ENCODE assay signal across 16 cellular contexts in the genomic region with DNA sequence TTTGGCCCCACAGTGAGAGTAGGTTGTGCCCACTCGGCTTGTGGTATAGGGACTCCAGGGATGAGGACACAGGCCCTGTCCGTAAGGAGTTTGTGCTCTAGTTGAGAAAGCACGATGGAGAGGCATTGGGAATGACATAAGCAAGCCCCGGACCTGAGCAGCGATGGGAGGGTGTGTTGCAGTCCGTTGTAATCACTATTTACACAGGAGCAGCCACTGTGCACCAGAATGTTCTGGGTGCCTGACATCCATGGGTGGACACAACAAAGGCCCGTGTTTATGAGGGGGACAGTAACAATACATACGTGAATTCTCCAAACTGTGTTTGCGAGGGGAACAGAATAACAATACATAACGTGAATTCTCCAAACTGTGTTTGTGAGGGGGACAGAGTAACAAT.
DNase-seq lines count a peak whose midpoint lies in the region; ATAC-seq, FAIRE-seq and TF ChIP-seq lines count a peak whose summit lies in the region.
"Had no signal": no experiment of that assay in that cellular context is flagged by ENCODE, and none has a peak within 500 bp of the region (broad histone marks: within the 10 kb centered on the region; RNA-seq: fewer than 3 reads in every experiment).

No MANE protein-coding gene starts in this region.

- H3K36me3 Mint-ChIP-seq in neural crest cell (ENCODE audit: low read depth), result no peaks in the 10 kb centered on the region
- no peaks in the 10 kb centered on the region for H3K36me3 Mint-ChIP-seq in naive thymus-derived CD4-positive, alpha-beta T cell

- intact Hi-C loops in naive thymus-derived CD4-positive, alpha-beta T cell (cut with micrococcal nuclease), result no loop called here

- H3K27me3 ChIP-seq in AG04450 (ENCODE audit: control insufficient read depth, insufficient read depth, low read length) (no peaks in the 10 kb centered on the region), bronchial epithelial cell (ENCODE audit: control insufficient read depth, insufficient read depth, low read length) (peaks cover 3% of the 10 kb centered on the region)
- H3K27me3 ChIP-seq in naive thymus-derived CD4-positive, alpha-beta T cell (ENCODE audit: control insufficient read depth in 2 of 2, insufficient read depth in 2 of 2, low read length in 2 of 2), result no peaks in the 10 kb centered on the region
- H3K27me3 ChIP-seq: BE2C had no signal

- POLR2A ChIA-PET in AG04450 (lab: Yijun Ruan, JAX), result no interaction called here
- POLR2A ChIA-PET in naive thymus-derived CD4-positive, alpha-beta T cell (lab: Charles Lee), result no interaction called here

- ATAC-seq in naive thymus-derived CD4-positive, alpha-beta T cell, result no peak
- no peak for ATAC-seq in GM19455 (IDR thresholded peaks at IDR 0.05; ENCODE audit: unreplicated experiment)
- ATAC-seq in HG03571 (IDR thresholded peaks at IDR 0.05; ENCODE audit: unreplicated experiment), result no peak

- no peaks in the 10 kb centered on the region for H3K36me3 ChIP-seq in bronchial epithelial cell (ENCODE audit: control insufficient read depth, insufficient read depth, low read length)
- H3K36me3 ChIP-seq in naive thymus-derived CD4-positive, alpha-beta T cell (ENCODE audit: control insufficient read depth in 2 of 3, insufficient read depth in 3 of 3, low read length in 3 of 3), result no peaks in the 10 kb centered on the region
- H3K36me3 ChIP-seq: BE2C had no signal

- peak; percentile 18 for FAIRE-seq in bronchial epithelial cell (lab: Jason Lieb, UNC)
- FAIRE-seq: A204.1, H54 had no signal

- H3K4me3 ChIP-seq in AG04450 (ENCODE audit: low read depth, low read length), result no peak overlapping the region
- no peak overlapping the region for H3K4me3 ChIP-seq in bronchial epithelial cell (ENCODE audit: low read depth, low read length)
- H3K4me3 ChIP-seq in naive thymus-derived CD4-positive, alpha-beta T cell (ENCODE audit: low read length), result no peak overlapping the region
- H3K4me3 ChIP-seq: GM23248 had no signal

- no peak overlapping the region for H3K4me3 Mint-ChIP-seq in neural crest cell
- H3K4me3 Mint-ChIP-seq in naive thymus-derived CD4-positive, alpha-beta T cell, result no peak overlapping the region
- H3K4me3 Mint-ChIP-seq: CD4-positive, CD25-positive, alpha-beta regulatory T cell had no signal

- peak overlapping the region; percentile 28 for H3K27ac Mint-ChIP-seq in neural crest cell (ENCODE audit: unreplicated experiment)
- peak overlapping the region in 1 of 9 donors; percentile 9 for H3K27ac Mint-ChIP-seq in naive thymus-derived CD4-positive, alpha-beta T cell

- peaks cover 4% of the 10 kb centered on the region; the same call in 1 of the 2 replicates for H3K9me3 ChIP-seq in AG04450 (ENCODE audit: control insufficient read depth, insufficient read depth, low read length)
- H3K9me3 ChIP-seq in naive thymus-derived CD4-positive, alpha-beta T cell (ENCODE audit: control insufficient read depth in 2 of 3, low read length in 3 of 3), result no peaks in the 10 kb centered on the region
- H3K9me3 ChIP-seq: BE2C had no signal

- peaks cover 3% of the 10 kb centered on the region for H3K27me3 Mint-ChIP-seq in neural crest cell (ENCODE audit: low read depth)
- no peaks in the 10 kb centered on the region for H3K27me3 Mint-ChIP-seq in naive thymus-derived CD4-positive, alpha-beta T cell
- H3K27me3 Mint-ChIP-seq: CD4-positive, CD25-positive, alpha-beta regulatory T cell had no signal

- CTCF ChIA-PET in AG04450 (lab: Charles Lee), result interaction anchor here (0.6 kb wide), 1 partner anchor 34 kb away, joined by 3 read pairs; no protein-coding TSS in a partner anchor
- CTCF ChIA-PET in naive thymus-derived CD4-positive, alpha-beta T cell (lab: Charles Lee), result no interaction called here

- DNase-seq in AG04450 (ENCODE audit: low read depth, low spot score) (no peak), COLO668 (lab: John Stamatoyannopoulos, UW; ENCODE audit: unreplicated experiment) (peak; percentile 18), bronchial epithelial cell (ENCODE audit: low read depth) (no peak), neural crest cell (ENCODE audit: low read depth, low spot score) (no peak), C1 segment of cervical spinal cord (lab: John Stamatoyannopoulos, UW) (no peak)
- DNase-seq in naive thymus-derived CD4-positive, alpha-beta T cell, result no peak
- DNase-seq: BE2C; Calu3; CD4-positive, CD25-positive, alpha-beta regulatory T cell; DMS 273 treated with DMSO at 0.1 percent for 48 hours; GM23248; KBM-7 had no signal

- TF ChIP-seq CTCF in AG04450 (IDR thresholded peaks at IDR 0.05; ENCODE audit: low read depth, low read length), result no peak
- no peak for TF ChIP-seq CTCF in bronchial epithelial cell (IDR thresholded peaks at IDR 0.05; ENCODE audit: insufficient read depth, low read length, severe bottlenecking)
- no peak for TF ChIP-seq CTCF in neural crest cell (conservative IDR thresholded peaks at IDR 0.05)

- no peaks in the 10 kb centered on the region for H3K9me3 Mint-ChIP-seq in neural crest cell
- H3K9me3 Mint-ChIP-seq in naive thymus-derived CD4-positive, alpha-beta T cell, result no peaks in the 10 kb centered on the region
- H3K9me3 Mint-ChIP-seq: CD4-positive, CD25-positive, alpha-beta regulatory T cell had no signal

- H3K4me1 Mint-ChIP-seq in neural crest cell, result peaks cover 70% of the 10 kb centered on the region
- peaks cover 0 to 16% (median 7%) of the 10 kb centered on the region in 7 donors for H3K4me1 Mint-ChIP-seq in naive thymus-derived CD4-positive, alpha-beta T cell

- H3K27ac ChIP-seq in AG04450 (ENCODE audit: low read depth, low read length), result peak overlapping the region; percentile 88
- H3K27ac ChIP-seq in naive thymus-derived CD4-positive, alpha-beta T cell (ENCODE audit: low read depth, low read length), result no peak overlapping the region
- H3K27ac ChIP-seq: GM23248 had no signal

- no peaks in the 10 kb centered on the region for H3K4me1 ChIP-seq in naive thymus-derived CD4-positive, alpha-beta T cell (ENCODE audit: control insufficient read depth in 2 of 2, insufficient read depth in 2 of 2, low read length in 2 of 2)
- H3K4me1 ChIP-seq: BE2C had no signal
